Comparison of ENCODE assay signal across 27 cellular contexts in genomic region chr13:98075048-98075447, GRCh38.
"Had no signal": no experiment of that assay in that cellular context is flagged by ENCODE, and none has a peak within 500 bp of the region (broad histone marks: within the 10 kb centered on the region; RNA-seq: fewer than 3 reads in every experiment).

No MANE protein-coding gene starts in this region.

- H3K4me1 ChIP-seq: stomach, suprapubic skin, testis, thyroid gland, tibial artery, tibial nerve, transverse colon, upper lobe of left lung, upper lobe of right lung, uterus, vagina had no signal

- H3K36me3 ChIP-seq: stomach, suprapubic skin, thoracic aorta, thyroid gland, tibial artery, tibial nerve, transverse colon, upper lobe of left lung, upper lobe of right lung, uterus, vagina had no signal

- FAIRE-seq: urothelium cell line had no signal

- H3K9me3 ChIP-seq: stomach, suprapubic skin, testis, thoracic aorta, thyroid gland, tibial artery, tibial nerve, transverse colon, upper lobe of left lung, upper lobe of right lung, uterus, vagina had no signal

- H3K4me3 ChIP-seq: stomach, suprapubic skin, testis, thoracic aorta, thyroid gland, tibial artery, tibial nerve, transverse colon, upper lobe of left lung, upper lobe of right lung, uterus, vagina had no signal

- DNase-seq: stimulated activated CD4-positive, alpha-beta T cell treated with anti-CD3 and anti-CD28 coated beads, Interleukin-2, amount 100 ng/mL, for 48 hours; stimulated activated CD4-positive, alpha-beta T cell treated with anti-CD3 and anti-CD28 coated beads, Interleukin-4, amount 100 ng/mL, for 1 hour; stimulated activated CD4-positive, alpha-beta T cell treated with anti-CD3 and anti-CD28 coated beads, Interleukin-4, amount 100 ng/mL, for 24 hours; stimulated activated CD4-positive, alpha-beta T cell treated with anti-CD3 and anti-CD28 coated beads, Interleukin-4, amount 100 ng/mL, for 4 hours; stimulated activated CD8-positive, alpha-beta memory T cell treated with anti-CD3 and anti-CD28 coated beads, Interleukin-4, amount 100 ng/mL, for 48 hours; stimulated activated naive B cell treated with anti-CD40 and anti-IgM and Interleukin-4, amounts not matched to agents 10 μg/mL and 1 μg/mL and 100 μg/mL, for 72 hours; stimulated activated naive CD4-positive, alpha-beta T cell; stimulated activated naive CD4-positive, alpha-beta T cell treated with Interleukin-2 at 50 U/mL for 16 hours; stimulated activated naive CD8-positive, alpha-beta T cell treated with anti-CD3 and anti-CD28 coated beads, Interleukin-15, amount 100 ng/mL, for 72 hours; stimulated activated naive CD8-positive, alpha-beta T cell treated with anti-CD3 and anti-CD28 coated beads, Interleukin-15, Interleukin-2, amounts not matched to agents 100 U/mL and 50 U/mL, for 24 hours; stomach; substantia nigra; thyroid gland; tibial artery; transverse colon; trophoblast cell; upper lobe of left lung; upper lobe of right lung; uterus had no signal

- H3K27me3 ChIP-seq: stomach, suprapubic skin, testis, thyroid gland, tibial nerve, transverse colon, upper lobe of left lung, upper lobe of right lung, uterus, vagina had no signal

- H3K27ac ChIP-seq: stomach, suprapubic skin, testis, thoracic aorta, thyroid gland, tibial artery, tibial nerve, transverse colon, upper lobe of left lung, upper lobe of right lung, uterus, vagina had no signal

- ATAC-seq: stimulated activated effector memory CD8-positive, alpha-beta T cell treated with anti-CD3 and anti-CD28 coated beads, Interleukin-12 subunit alpha, Interleukin-12 subunit beta, amount 100 ng/mL, for 72 hours; stimulated activated memory B cell treated with anti-CD40 and anti-IgM and Interleukin-4, amounts not matched to agents 10 μg/mL and 1 μg/mL and 100 μg/mL, for 72 hours; stimulated activated naive B cell treated with anti-CD40 and anti-IgM and Interleukin-4, amounts not matched to agents 10 μg/mL and 1 μg/mL and 100 μg/mL, for 72 hours; stimulated activated naive CD8-positive, alpha-beta T cell treated with anti-CD3 and anti-CD28 coated beads, Interleukin-15, amount 100 ng/mL, for 72 hours; stimulated activated naive CD8-positive, alpha-beta T cell treated with anti-CD3 and anti-CD28 coated beads, Interleukin-15, Interleukin-2, amounts not matched to agents 100 U/mL and 50 U/mL, for 24 hours; upper lobe of right lung had no signal
